Comparison of ENCODE assay signal across 35 cellular contexts in genomic region chr1:53462213-53462612, GRCh38. TPM values are rescaled to one million over a fixed set of nuclear protein-coding genes. Genes with fewer than 3 reads are reported as not detected.
"Had no signal": no experiment of that assay in that cellular context is flagged by ENCODE, and none has a peak within 500 bp of the region (broad histone marks: within the 10 kb centered on the region; RNA-seq: fewer than 3 reads in every experiment).

No MANE protein-coding gene starts in this region.

- H3K27me3 Mint-ChIP-seq: activated CD4-positive, alpha-beta T cell treated with anti-CD3 and anti-CD28 coated beads for 36 hours; activated naive CD8-positive, alpha-beta T cell; central memory CD8-positive, alpha-beta T cell had no signal

- H3K27ac Mint-ChIP-seq: activated CD4-positive, alpha-beta T cell treated with anti-CD3 and anti-CD28 coated beads for 36 hours; activated CD4-positive, alpha-beta T cell treated with anti-CD3 and anti-CD28 coated beads, Interleukin-2, amount 10 ng/mL, durations not matched to agents 7 days and 5 days; activated CD8-positive, alpha-beta T cell treated with anti-CD3 and anti-CD28 coated beads, Interleukin-2, amount 10 ng/mL, durations not matched to agents 7 days and 5 days; activated naive CD4-positive, alpha-beta T cell treated with anti-CD3 and anti-CD28 coated beads, Interleukin-2, amount 10 ng/mL, durations not matched to agents 7 days and 5 days; activated naive CD8-positive, alpha-beta T cell; activated naive CD8-positive, alpha-beta T cell treated with anti-CD3 and anti-CD28 coated beads, Interleukin-2, amount 50 U/mL, for 24 hours; WTC11 had no signal

- H3K36me3 ChIP-seq: brain microvascular endothelial cell, SJCRH30 had no signal

- H3K4me1 Mint-ChIP-seq: activated CD4-positive, alpha-beta T cell treated with anti-CD3 and anti-CD28 coated beads for 36 hours; activated CD4-positive, alpha-beta T cell treated with anti-CD3 and anti-CD28 coated beads, Interleukin-2, amount 10 ng/mL, durations not matched to agents 7 days and 5 days; activated naive CD4-positive, alpha-beta T cell treated with anti-CD3 and anti-CD28 coated beads, Interleukin-2, amount 10 ng/mL, durations not matched to agents 7 days and 5 days; activated naive CD8-positive, alpha-beta T cell treated with anti-CD3 and anti-CD28 coated beads, Interleukin-2, amount 50 U/mL, for 24 hours; central memory CD8-positive, alpha-beta T cell had no signal

- H3K27ac ChIP-seq: brain microvascular endothelial cell, SJCRH30, SK-N-MC had no signal

- H3K4me3 ChIP-seq: SJCRH30, SK-N-MC had no signal

- H3K36me3 Mint-ChIP-seq: activated naive CD4-positive, alpha-beta T cell treated with anti-CD3 and anti-CD28 coated beads, Interleukin-2, amount 10 ng/mL, durations not matched to agents 7 days and 5 days; activated naive CD8-positive, alpha-beta T cell; WTC11 had no signal

- H3K9me3 ChIP-seq: SJCRH30 had no signal

- DNase-seq: activated CD4-positive, alpha-beta T cell treated with anti-CD3 and anti-CD28 coated beads for 36 hours; activated CD4-positive, alpha-beta T cell treated with anti-CD3 and anti-CD28 coated beads, Interleukin-2, amount 10 ng/mL, durations not matched to agents 7 days and 5 days; activated CD4-positive, alpha-beta T cell treated with anti-CD3 and anti-CD28 coated beads, Interleukin-2, amount 50 U/mL, for 48 hours; activated CD8-positive, alpha-beta memory T cell treated with anti-CD3 and anti-CD28 coated beads, Interleukin-2, amount 50 U/mL, for 48 hours; activated CD8-positive, alpha-beta T cell treated with anti-CD3 and anti-CD28 coated beads, Interleukin-2, amount 10 ng/mL, durations not matched to agents 7 days and 5 days; activated effector memory CD4-positive, alpha-beta T cell treated with Interleukin-2 at 50 U/mL for 16 hours; activated naive CD4-positive, alpha-beta T cell treated with anti-CD3 and anti-CD28 coated beads, Interleukin-2, amount 10 ng/mL, durations not matched to agents 7 days and 5 days; activated naive CD8-positive, alpha-beta T cell treated with anti-CD3 and anti-CD28 coated beads, Interleukin-2, amount 50 U/mL, for 24 hours; activated T-cell treated with anti-CD3 and anti-CD28 coated beads, Interleukin-2, amount 50 U/mL, for 48 hours; anterior cingulate cortex; brain microvascular endothelial cell; Kasumi-1; KG1; MM.1S; MV-4-11; NCI-H1092; NCI-H146; NCI-H187; NCI-H2029 treated with DMSO at 0.1 percent for 48 hours; NCI-H2107; NCI-H2171; NCI-H510A; NCI-H526; NCI-H774; SHP77; SJCRH30; T1000 had no signal

- H3K4me1 ChIP-seq: SJCRH30 had no signal

- H3K4me3 Mint-ChIP-seq: activated CD4-positive, alpha-beta T cell treated with anti-CD3 and anti-CD28 coated beads for 36 hours; activated CD4-positive, alpha-beta T cell treated with anti-CD3 and anti-CD28 coated beads, Interleukin-2, amount 10 ng/mL, durations not matched to agents 7 days and 5 days; activated CD8-positive, alpha-beta T cell treated with anti-CD3 and anti-CD28 coated beads, Interleukin-2, amount 10 ng/mL, durations not matched to agents 7 days and 5 days; activated naive CD4-positive, alpha-beta T cell treated with anti-CD3 and anti-CD28 coated beads, Interleukin-2, amount 10 ng/mL, durations not matched to agents 7 days and 5 days; activated naive CD8-positive, alpha-beta T cell; activated naive CD8-positive, alpha-beta T cell treated with anti-CD3 and anti-CD28 coated beads, Interleukin-2, amount 50 U/mL, for 24 hours; central memory CD8-positive, alpha-beta T cell; WTC11 had no signal

- H3K9me3 Mint-ChIP-seq: activated CD4-positive, alpha-beta T cell treated with anti-CD3 and anti-CD28 coated beads, Interleukin-2, amount 10 ng/mL, durations not matched to agents 7 days and 5 days; activated naive CD4-positive, alpha-beta T cell treated with anti-CD3 and anti-CD28 coated beads, Interleukin-2, amount 10 ng/mL, durations not matched to agents 7 days and 5 days; activated naive CD8-positive, alpha-beta T cell treated with anti-CD3 and anti-CD28 coated beads, Interleukin-2, amount 50 U/mL, for 24 hours; central memory CD8-positive, alpha-beta T cell; WTC11 had no signal

- ATAC-seq: activated CD4-positive, alpha-beta T cell treated with anti-CD3 and anti-CD28 coated beads for 36 hours; activated CD4-positive, CD25-positive, alpha-beta regulatory T cell treated with anti-CD3 and anti-CD28 coated beads, Interleukin-2, amount 50 U/mL, for 24 hours; activated CD8-positive, alpha-beta T cell treated with anti-CD3 and anti-CD28 coated beads, Interleukin-2, amount 10 ng/mL, durations not matched to agents 7 days and 5 days; activated naive CD8-positive, alpha-beta T cell treated with anti-CD3 and anti-CD28 coated beads, Interleukin-2, amount 50 U/mL, for 24 hours; WTC11 had no signal

- H3K27me3 ChIP-seq: brain microvascular endothelial cell, SJCRH30 had no signal

RNA-seq across cellular contexts. Expression of gene DMRTB1, which starts 3.0 kb away (rescaled TPM):
- total RNA-seq: activated CD8-positive, alpha-beta T cell treated with anti-CD3 and anti-CD28 coated beads, Interleukin-2, amount 10 ng/mL, durations not matched to agents 7 days and 5 days; RPMI7951; SJCRH30; T-helper 1 cell treated with Interleukin-12 subunit alpha and Interleukin-12 subunit beta and Interleukin-4 antibody, amounts not matched to agents 30 ng/mL and 1 ng/mL, for 36 hours; T-helper 2 cell treated with Interferon-gamma antibody and Interleukin-4, amounts not matched to agents 100 ng/mL and 5 ng/mL, for 36 hours had no signal
